11 cellular contexts compared by ENCODE assay signal in the genomic region with DNA sequence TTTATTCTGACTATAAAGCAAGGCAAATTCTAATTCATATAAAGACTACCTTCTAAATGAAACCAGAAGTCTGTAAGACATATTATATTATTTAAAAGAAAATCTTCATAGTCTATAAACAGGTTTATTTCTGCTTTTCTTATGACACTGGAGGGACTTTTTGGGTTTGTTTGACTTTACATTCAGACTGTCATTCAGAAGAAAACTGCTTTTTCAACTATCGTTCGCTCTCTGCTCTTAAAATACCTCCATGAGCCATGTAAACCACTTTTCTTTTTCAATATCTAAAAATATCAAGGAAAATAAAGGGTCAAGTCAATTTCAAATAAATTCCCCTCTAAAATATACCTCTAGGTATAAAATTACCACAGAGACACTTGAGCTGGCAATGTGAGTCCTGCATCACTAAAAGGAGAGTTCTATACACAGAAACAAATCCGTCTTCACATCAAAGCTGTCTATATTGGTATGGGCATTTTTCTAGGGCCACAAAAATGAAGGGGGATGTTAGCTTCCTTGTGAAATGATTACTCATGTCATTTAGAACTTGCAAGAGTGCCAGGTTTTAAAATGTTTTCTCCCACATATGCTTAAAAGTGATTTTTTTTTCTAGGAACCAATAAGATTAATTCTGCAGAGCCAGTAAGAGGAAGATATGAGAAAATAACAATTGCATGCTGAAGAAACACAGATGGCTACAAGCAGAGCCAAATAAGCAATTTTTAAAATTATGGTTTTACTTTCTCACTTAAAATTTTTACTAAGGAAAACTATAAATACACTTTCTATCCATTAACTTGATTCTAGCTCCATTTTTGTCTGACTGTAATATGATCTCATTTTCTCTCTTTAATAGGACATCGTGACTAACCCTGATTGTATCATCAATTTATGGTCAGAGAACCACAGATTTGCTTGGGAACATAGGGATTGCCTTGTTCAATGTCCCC.
DNase-seq lines count a peak whose midpoint lies in the region; ATAC-seq and TF ChIP-seq lines count a peak whose summit lies in the region.
"Had no signal": no experiment of that assay in that cellular context is flagged by ENCODE, and none has a peak within 500 bp of the region (broad histone marks: within the 10 kb centered on the region; RNA-seq: fewer than 3 reads in every experiment).

No MANE protein-coding gene starts in this region.

- intact Hi-C loops in testis (cut with DNase I; ENCODE audit: low total_unique reads): no loop called here
- intact Hi-C loops in thyroid gland (cut with DNase I): no loop called here

- no peak for DNase-seq in activated T-cell treated with anti-CD3 and anti-CD28 coated beads, Interleukin-2, amount 50 U/mL, for 4 hours
- no peak for DNase-seq in activated T-cell treated with anti-CD3 and anti-CD28 coated beads, Interleukin-2, amount 50 U/mL, for 1 hour
- no peak for DNase-seq in activated naive CD8-positive, alpha-beta T cell treated with anti-CD3 and anti-CD28 coated beads, Interleukin-2, amount 50 U/mL, for 24 hours
- DNase-seq in stimulated activated naive CD8-positive, alpha-beta T cell treated with anti-CD3 and anti-CD28 coated beads, Interleukin-15, Interleukin-2, amounts not matched to agents 100 U/mL and 50 U/mL, for 24 hours: no peak
- DNase-seq in testis (no peak), thyroid gland (no peak)
- DNase-seq: AML-193 had no signal

- TF ChIP-seq POLR2A in testis (IDR thresholded peaks at IDR 0.05) (no peak), thyroid gland (IDR thresholded peaks at IDR 0.05) (no peak)

- peaks cover 29% of the 10 kb centered on the region for H3K4me1 ChIP-seq in testis
- no peaks in the 10 kb centered on the region for H3K4me1 ChIP-seq in thyroid gland

- no peak overlapping the region for H3K4me3 Mint-ChIP-seq in activated T-cell treated with anti-CD3 and anti-CD28 coated beads, Interleukin-2, amount 50 U/mL, for 4 hours
- H3K4me3 Mint-ChIP-seq in activated naive CD8-positive, alpha-beta T cell treated with anti-CD3 and anti-CD28 coated beads, Interleukin-2, amount 50 U/mL, for 24 hours: peak overlapping the region; percentile 60
- H3K4me3 Mint-ChIP-seq: neural crest cell had no signal

- no peak for TF ChIP-seq CTCF in testis (IDR thresholded peaks at IDR 0.05)
- TF ChIP-seq CTCF in thyroid gland (IDR thresholded peaks at IDR 0.05): no peak

- H3K27me3 Mint-ChIP-seq in activated T-cell treated with anti-CD3 and anti-CD28 coated beads, Interleukin-2, amount 50 U/mL, for 4 hours (ENCODE audit: low read depth): no peaks in the 10 kb centered on the region
- H3K27me3 Mint-ChIP-seq in activated naive CD8-positive, alpha-beta T cell treated with anti-CD3 and anti-CD28 coated beads, Interleukin-2, amount 50 U/mL, for 24 hours: no peaks in the 10 kb centered on the region

- H3K4me3 ChIP-seq in testis (no peak overlapping the region), thyroid gland (replicated peaks in 1 of 3) (no peak overlapping the region)
- H3K4me3 ChIP-seq: esophagus muscularis mucosa had no signal

- H3K9me3 ChIP-seq in testis (no peaks in the 10 kb centered on the region), thyroid gland (no peaks in the 10 kb centered on the region)
- H3K9me3 ChIP-seq: esophagus muscularis mucosa had no signal

- peak; percentile 92 to 93 for ATAC-seq in activated T-cell treated with anti-CD3 and anti-CD28 coated beads, Interleukin-2, amount 50 U/mL, for 4 hours
- ATAC-seq in HG02973 (IDR thresholded peaks at IDR 0.05; ENCODE audit: unreplicated experiment) (peak; percentile 47), GM19452 (IDR thresholded peaks at IDR 0.05; ENCODE audit: unreplicated experiment) (no peak)
- peak; percentile 92 for ATAC-seq in activated naive CD8-positive, alpha-beta T cell treated with anti-CD3 and anti-CD28 coated beads, Interleukin-2, amount 50 U/mL, for 24 hours
- ATAC-seq in stimulated activated naive CD8-positive, alpha-beta T cell treated with anti-CD3 and anti-CD28 coated beads, Interleukin-15, Interleukin-2, amounts not matched to agents 100 U/mL and 50 U/mL, for 24 hours: peak; percentile 90

- H3K36me3 ChIP-seq in testis (ENCODE audit: low read depth, missing control alignments) (no peaks in the 10 kb centered on the region), thyroid gland (peaks cover 4 to 5% of the 10 kb centered on the region in 2 donors)

- H3K27me3 ChIP-seq in testis (no peaks in the 10 kb centered on the region), thyroid gland (no peaks in the 10 kb centered on the region)
- H3K27me3 ChIP-seq: esophagus muscularis mucosa had no signal

- H3K36me3 Mint-ChIP-seq in activated T-cell treated with anti-CD3 and anti-CD28 coated beads, Interleukin-2, amount 50 U/mL, for 4 hours (ENCODE audit: insufficient read depth): peaks cover 33% of the 10 kb centered on the region
- peaks cover 63% of the 10 kb centered on the region for H3K36me3 Mint-ChIP-seq in activated naive CD8-positive, alpha-beta T cell treated with anti-CD3 and anti-CD28 coated beads, Interleukin-2, amount 50 U/mL, for 24 hours (ENCODE audit: low read depth)

- no peak overlapping the region for H3K27ac ChIP-seq in testis
- no peak overlapping the region for H3K27ac ChIP-seq in thyroid gland
- H3K27ac ChIP-seq: esophagus muscularis mucosa had no signal

- 73 to 75% methylated on average over 4 of the region's 4 CpGs for WGBS in testis, 2 donors
- 83 to 93% methylated on average over 4 of the region's 4 CpGs for WGBS in thyroid gland, 2 donors

- H3K9me3 Mint-ChIP-seq in activated T-cell treated with anti-CD3 and anti-CD28 coated beads, Interleukin-2, amount 50 U/mL, for 4 hours: no peaks in the 10 kb centered on the region
- peaks cover 9% of the 10 kb centered on the region for H3K9me3 Mint-ChIP-seq in activated naive CD8-positive, alpha-beta T cell treated with anti-CD3 and anti-CD28 coated beads, Interleukin-2, amount 50 U/mL, for 24 hours
- H3K9me3 Mint-ChIP-seq: neural crest cell had no signal

- H3K27ac Mint-ChIP-seq in activated naive CD8-positive, alpha-beta T cell treated with anti-CD3 and anti-CD28 coated beads, Interleukin-2, amount 50 U/mL, for 24 hours: peak overlapping the region; percentile 90

- H3K4me1 Mint-ChIP-seq in activated T-cell treated with anti-CD3 and anti-CD28 coated beads, Interleukin-2, amount 50 U/mL, for 4 hours (ENCODE audit: low read depth): peaks cover 37% of the 10 kb centered on the region
- H3K4me1 Mint-ChIP-seq in activated naive CD8-positive, alpha-beta T cell treated with anti-CD3 and anti-CD28 coated beads, Interleukin-2, amount 50 U/mL, for 24 hours: peaks cover 77% of the 10 kb centered on the region
